ENCODE assay signal across 9 cellular contexts in the genomic region with DNA sequence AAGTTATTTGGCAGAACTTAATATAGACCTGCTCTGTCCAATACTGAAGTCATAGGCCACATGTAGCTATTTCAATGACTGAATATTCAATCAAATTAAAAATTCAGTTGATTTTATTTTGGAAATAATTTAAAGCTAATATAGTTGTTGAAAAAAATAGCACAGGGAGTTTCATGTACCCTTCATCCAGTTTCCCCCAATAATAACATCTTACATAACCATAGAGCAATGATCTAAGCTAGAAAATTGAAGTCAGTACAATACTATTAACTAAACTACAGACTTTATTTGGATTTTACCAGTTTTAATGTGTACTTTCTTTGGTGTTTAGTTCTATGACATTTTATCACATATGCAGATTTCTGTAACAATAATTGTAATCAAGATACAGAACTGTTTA.
"Had no signal": no experiment of that assay in that cellular context is flagged by ENCODE, and none has a peak within 500 bp of the region (broad histone marks: within the 10 kb centered on the region; RNA-seq: fewer than 3 reads in every experiment).

No MANE protein-coding gene starts in this region.

- ATAC-seq: activated CD4-positive, alpha-beta T cell treated with anti-CD3 and anti-CD28 coated beads for 36 hours; activated CD4-positive, CD25-positive, alpha-beta regulatory T cell treated with anti-CD3 and anti-CD28 coated beads, Interleukin-2, amount 50 U/mL, for 24 hours; activated CD8-positive, alpha-beta memory T cell treated with anti-CD3 and anti-CD28 coated beads, Interleukin-2, amount 10 ng/mL, durations not matched to agents 7 days and 5 days; activated CD8-positive, alpha-beta T cell treated with anti-CD3 and anti-CD28 coated beads for 36 hours; activated CD8-positive, alpha-beta T cell treated with anti-CD3 and anti-CD28 coated beads, Interleukin-2, amount 10 ng/mL, durations not matched to agents 7 days and 5 days; T-helper 17 cell; WTC11 had no signal

- H3K27ac ChIP-seq: VCaP, WERI-Rb-1 had no signal

- H3K36me3 ChIP-seq: WERI-Rb-1 had no signal
